ENCODE assay signal across 12 cellular contexts in genomic region chr6:160013987-160014868, GRCh38. TPM values are rescaled to one million over a fixed set of nuclear protein-coding genes. Genes with fewer than 3 reads are reported as not detected.
A peak's percentile ranks its signal among the peaks of the same experiment; 100 is the strongest.
DNase-seq lines count a peak whose midpoint lies in the region; ATAC-seq and TF ChIP-seq lines count a peak whose summit lies in the region.
"Had no signal": no experiment of that assay in that cellular context is flagged by ENCODE, and none has a peak within 500 bp of the region (broad histone marks: within the 10 kb centered on the region; RNA-seq: fewer than 3 reads in every experiment).

No MANE protein-coding gene starts in this region.

- H3K4me3 Mint-ChIP-seq in activated CD4-positive, alpha-beta T cell treated with anti-CD3 and anti-CD28 coated beads for 36 hours: peak overlapping the region; percentile 11
- peak overlapping the region; percentile 57 for H3K4me3 Mint-ChIP-seq in central memory CD8-positive, alpha-beta T cell
- no peak overlapping the region for H3K4me3 Mint-ChIP-seq in CD14-positive monocyte

- no peaks in the 10 kb centered on the region for H3K9me3 Mint-ChIP-seq in activated CD4-positive, alpha-beta T cell treated with anti-CD3 and anti-CD28 coated beads for 36 hours (ENCODE audit: low read depth)
- H3K9me3 Mint-ChIP-seq in central memory CD8-positive, alpha-beta T cell: no peaks in the 10 kb centered on the region
- peaks cover 6 to 23% (median 11%) of the 10 kb centered on the region in 7 donors for H3K9me3 Mint-ChIP-seq in CD14-positive monocyte

- no peak for TF ChIP-seq POLR2A in spleen (IDR thresholded peaks at IDR 0.05)

- peak overlapping the region in 1 of 8 donors; percentile 16 for H3K4me3 ChIP-seq in spleen
- H3K4me3 ChIP-seq: heart left ventricle, skin epidermis had no signal

- peaks cover 55% of the 10 kb centered on the region for H3K4me1 Mint-ChIP-seq in activated CD4-positive, alpha-beta T cell treated with anti-CD3 and anti-CD28 coated beads for 36 hours
- peaks cover 55% of the 10 kb centered on the region for H3K4me1 Mint-ChIP-seq in central memory CD8-positive, alpha-beta T cell
- H3K4me1 Mint-ChIP-seq in CD14-positive monocyte: peaks cover 10% of the 10 kb centered on the region

- POLR2A ChIA-PET in activated CD4-positive, alpha-beta T cell treated with anti-CD3 and anti-CD28 coated beads for 36 hours (lab: Charles Lee): interaction anchor here (0.7 kb wide), 1 partner anchor 344 kb away, joined by 3 read pairs; no protein-coding TSS in a partner anchor

- H3K27ac Mint-ChIP-seq in activated CD4-positive, alpha-beta T cell treated with anti-CD3 and anti-CD28 coated beads for 36 hours: peak overlapping the region; percentile 81
- peak overlapping the region; percentile 55 for H3K27ac Mint-ChIP-seq in central memory CD8-positive, alpha-beta T cell (ENCODE audit: low read depth)
- H3K27ac Mint-ChIP-seq in CD14-positive monocyte: no peak overlapping the region

- peak; percentile 29 for DNase-seq in activated CD4-positive, alpha-beta T cell treated with anti-CD3 and anti-CD28 coated beads for 36 hours
- no peak for DNase-seq in activated CD4-positive, alpha-beta T cell treated with anti-CD3 and anti-CD28 coated beads for 48 hours
- DNase-seq in NCI-H2029 (lab: John Stamatoyannopoulos, UW): peak; percentile 69
- DNase-seq in central memory CD8-positive, alpha-beta T cell (ENCODE audit: low spot score in 2 of 2): no peak
- no peak for DNase-seq in spleen
- DNase-seq in CD14-positive monocyte (ENCODE audit: low spot score): no peak
- no peak for DNase-seq in EL
- DNase-seq: heart left ventricle; stimulated activated naive CD4-positive, alpha-beta T cell treated with Interleukin-2 at 50 U/mL for 16 hours had no signal

- ATAC-seq in activated CD4-positive, alpha-beta T cell treated with anti-CD3 and anti-CD28 coated beads for 36 hours: peak; percentile 37
- ATAC-seq in central memory CD8-positive, alpha-beta T cell (replicated peaks; ENCODE audit: extremely low read depth, poor library complexity, severe bottlenecking): peak; percentile 57
- ATAC-seq in GM18873 (IDR thresholded peaks at IDR 0.05; ENCODE audit: low FRiP score, unreplicated experiment): no peak
- ATAC-seq: heart left ventricle, Right ventricle myocardium inferior had no signal

- H3K27ac ChIP-seq in spleen: peak overlapping the region in 6 of 8 donors; percentile 17 to 75 (median 40)

- H3K36me3 ChIP-seq in spleen: peaks cover 0 to 76% (median 21%) of the 10 kb centered on the region in 6 donors

- H3K27me3 Mint-ChIP-seq in activated CD4-positive, alpha-beta T cell treated with anti-CD3 and anti-CD28 coated beads for 36 hours: no peaks in the 10 kb centered on the region
- no peaks in the 10 kb centered on the region for H3K27me3 Mint-ChIP-seq in central memory CD8-positive, alpha-beta T cell
- peaks cover 2 to 7% (median 6%) of the 10 kb centered on the region in 3 donors for H3K27me3 Mint-ChIP-seq in CD14-positive monocyte (ENCODE audit: low read depth in 3 of 3)

- CTCF ChIA-PET in activated CD4-positive, alpha-beta T cell treated with anti-CD3 and anti-CD28 coated beads for 36 hours (lab: Charles Lee): interaction anchor here (0.6 to 1.0 kb wide), 4 partner anchors 14 to 151 kb away, joined by 3 to 4 read pairs (median 4); no protein-coding TSS in a partner anchor

- H3K36me3 Mint-ChIP-seq in activated CD4-positive, alpha-beta T cell treated with anti-CD3 and anti-CD28 coated beads for 36 hours (ENCODE audit: low read depth): peaks cover 58% of the 10 kb centered on the region
- H3K36me3 Mint-ChIP-seq in central memory CD8-positive, alpha-beta T cell (ENCODE audit: insufficient read depth): peaks cover 38% of the 10 kb centered on the region
- H3K36me3 Mint-ChIP-seq in CD14-positive monocyte: peaks cover 86 to 91% of the 10 kb centered on the region in 2 donors

- H3K27me3 ChIP-seq in spleen (replicated peaks in 1 of 7): no peaks in the 10 kb centered on the region
- H3K27me3 ChIP-seq: heart left ventricle had no signal

- H3K4me1 ChIP-seq in spleen: peaks cover 10 to 71% (median 39%) of the 10 kb centered on the region in 6 donors

- intact Hi-C loops in activated CD4-positive, alpha-beta T cell treated with anti-CD3 and anti-CD28 coated beads for 36 hours (cut with DNase I, micrococcal nuclease): loop anchor here (2.0 kb wide), 1 partner anchor 35 kb away; no protein-coding TSS in a partner anchor
- intact Hi-C loops in spleen (cut with DNase I; ENCODE audit: low total_unique reads) (no loop called here), CD14-positive monocyte (cut with micrococcal nuclease) (no loop called here)

- 33 to 53% (median 44%) methylated on average over 4 of the region's 4 CpGs for WGBS in spleen, 5 donors

- TF ChIP-seq CTCF in spleen (IDR thresholded peaks at IDR 0.05 in 8 of 11, conservative IDR thresholded peaks at IDR 0.05 in 3 of 11): no peak
- TF ChIP-seq CTCF in CD14-positive monocyte (IDR thresholded peaks at IDR 0.05): no peak

- H3K9me3 ChIP-seq in spleen: no peaks in the 10 kb centered on the region
- H3K9me3 ChIP-seq: heart left ventricle had no signal

RNA-seq across cellular contexts. Expression of gene IGF2R, which starts 45.3 kb away (rescaled TPM):
- total RNA-seq in activated CD4-positive, alpha-beta T cell treated with anti-CD3 and anti-CD28 coated beads for 36 hours: 10 to 100 TPM; 55.6 to 65.6 TPM
- 100 to 1,000 TPM; 110 to 193 (median 164) TPM for total RNA-seq in spleen
- polyA plus RNA-seq in spleen: 10 to 100 TPM in 1 of 3 donors, 1 to 10 TPM in 2; 6.9 to 13.2 (median 7.4) TPM
- 1 to 10 TPM; 6.9 to 8.2 TPM for polyA plus RNA-seq in CD14-positive monocyte

Comparison
In these comparisons a context has a peak if more than half of its experiments do, and no peak if none do; other contexts are left out.
1. DNase-seq: peak in activated CD4-positive, alpha-beta T cell treated with anti-CD3 and anti-CD28 coated beads for 36 hours (single experiment) and NCI-H2029 (single experiment); none in activated CD4-positive, alpha-beta T cell treated with anti-CD3 and anti-CD28 coated beads for 48 hours (single experiment), central memory CD8-positive, alpha-beta T cell (0 of 2), spleen (single experiment), CD14-positive monocyte (single experiment) and EL (single experiment).
2. H3K27ac Mint-ChIP-seq: peak in activated CD4-positive, alpha-beta T cell treated with anti-CD3 and anti-CD28 coated beads for 36 hours (single experiment) and central memory CD8-positive, alpha-beta T cell (single experiment); none in CD14-positive monocyte (0 of 7).
3. H3K4me3 Mint-ChIP-seq: peak in activated CD4-positive, alpha-beta T cell treated with anti-CD3 and anti-CD28 coated beads for 36 hours (single experiment) and central memory CD8-positive, alpha-beta T cell (single experiment); none in CD14-positive monocyte (0 of 2).
4. intact Hi-C loops: an anchor here in activated CD4-positive, alpha-beta T cell treated with anti-CD3 and anti-CD28 coated beads for 36 hours (2.0 kb wide); none called in spleen and CD14-positive monocyte.